12 cellular contexts compared by ENCODE assay signal in the genomic region with DNA sequence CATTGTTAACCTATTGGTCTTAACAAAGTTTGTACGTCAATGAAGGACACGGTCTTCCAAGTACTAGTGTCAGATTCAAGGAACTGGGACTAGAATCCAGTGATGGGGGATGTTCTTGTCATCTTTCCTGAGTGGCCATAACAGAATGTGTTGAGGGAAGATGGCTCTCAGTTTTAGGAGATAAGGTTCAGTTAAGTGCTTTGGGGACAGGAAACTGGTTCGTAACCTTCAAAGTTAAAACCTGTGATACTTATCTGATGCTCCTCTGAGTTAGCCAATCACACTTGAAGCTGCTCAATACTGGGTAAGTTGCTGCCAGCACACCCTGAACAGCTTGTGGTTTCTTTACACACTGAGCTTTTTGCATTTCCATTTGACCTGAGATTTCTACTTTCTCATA.
DNase-seq lines count a peak whose midpoint lies in the region; ATAC-seq and TF ChIP-seq lines count a peak whose summit lies in the region.
"Had no signal": no experiment of that assay in that cellular context is flagged by ENCODE, and none has a peak within 500 bp of the region (broad histone marks: within the 10 kb centered on the region; RNA-seq: fewer than 3 reads in every experiment).

No MANE protein-coding gene starts in this region.

- no peak for TF ChIP-seq EP300 in transverse colon (IDR thresholded peaks at IDR 0.05; ENCODE audit: low read depth)

- 82% methylated on average over 3 of the region's 3 CpGs for WGBS in transverse colon (ENCODE audit: low coverage in 1 of 2), 2 donors
- WGBS in aorta, 2 donors = 90 to 95% methylated on average over 3 of the region's 3 CpGs

- no peak overlapping the region for H3K4me2 ChIP-seq in GM23338

- H3K4me3 Mint-ChIP-seq in MCF 10A (ENCODE audit: unreplicated experiment) = no peak overlapping the region
- peak overlapping the region; percentile 91 for H3K4me3 Mint-ChIP-seq in central memory CD8-positive, alpha-beta T cell
- no peak overlapping the region for H3K4me3 Mint-ChIP-seq in progenitor cell of endocrine pancreas (ENCODE audit: low read depth)
- H3K4me3 Mint-ChIP-seq in GM23338 = no peak overlapping the region

- H3K27me3 ChIP-seq in breast epithelium (no peaks in the 10 kb centered on the region), transverse colon (no peaks in the 10 kb centered on the region), aorta (ENCODE audit: control insufficient read depth in 1 of 2, insufficient read depth in 2 of 2, low read length in 1 of 2) (no peaks in the 10 kb centered on the region), GM23338 (ENCODE audit: insufficient read depth) (no peaks in the 10 kb centered on the region)

- peak; percentile 91 to 92 for ATAC-seq in activated CD4-positive, CD25-positive, alpha-beta regulatory T cell treated with anti-CD3 and anti-CD28 coated beads, Interleukin-2, amount 50 U/mL, for 24 hours
- ATAC-seq in central memory CD8-positive, alpha-beta T cell (replicated peaks; ENCODE audit: extremely low read depth, poor library complexity, severe bottlenecking) = peak; percentile 83
- no peak for ATAC-seq in aorta (ENCODE audit: low FRiP score)
- no peak for ATAC-seq in GM23338

- H3K36me3 ChIP-seq in breast epithelium (no peaks in the 10 kb centered on the region), transverse colon (peaks cover 0 to 50% (median 22%) of the 10 kb centered on the region in 4 donors), aorta (ENCODE audit: control insufficient read depth in 1 of 2, insufficient read depth in 2 of 2, low read length in 1 of 2) (peaks cover 8 to 18% of the 10 kb centered on the region in 2 donors), GM23338 (ENCODE audit: insufficient read depth) (peaks cover 8% of the 10 kb centered on the region; the same call in 1 of the 2 replicates)

- H3K27ac ChIP-seq in breast epithelium = peak overlapping the region; percentile 21 to 30
- H3K27ac ChIP-seq in transverse colon = peak overlapping the region in 2 of 4 donors; percentile 35 to 43
- H3K27ac ChIP-seq in aorta (ENCODE audit: low read depth in 1 of 2, low read length in 2 of 2) = no peak overlapping the region
- H3K27ac ChIP-seq in GM23338 (ENCODE audit: low read depth) = no peak overlapping the region
- H3K27ac ChIP-seq: coronary artery had no signal

- intact Hi-C loops in breast epithelium (cut with DNase I; ENCODE audit: low total_unique reads) (no loop called here), MCF 10A (cut with micrococcal nuclease) (no loop called here), transverse colon (cut with DNase I; ENCODE audit: low total_unique reads) (no loop called here), aorta (cut with DNase I) (no loop called here)

- TF ChIP-seq CTCF in breast epithelium (IDR thresholded peaks at IDR 0.05) = no peak
- no peak for TF ChIP-seq CTCF in MCF 10A (IDR thresholded peaks at IDR 0.05; ENCODE audit: unreplicated experiment)
- TF ChIP-seq CTCF in transverse colon (IDR thresholded peaks at IDR 0.05) = no peak
- no peak for TF ChIP-seq CTCF in progenitor cell of endocrine pancreas (IDR thresholded peaks at IDR 0.05; ENCODE audit: unreplicated experiment)
- no peak for TF ChIP-seq CTCF in GM23338 (conservative IDR thresholded peaks at IDR 0.05; ENCODE audit: low read depth in 2 of 2)

- H3K9me3 ChIP-seq in breast epithelium (no peaks in the 10 kb centered on the region), transverse colon (no peaks in the 10 kb centered on the region), aorta (ENCODE audit: control insufficient read depth, low read length) (no peaks in the 10 kb centered on the region)

- H3K4me1 ChIP-seq in breast epithelium = no peaks in the 10 kb centered on the region
- H3K4me1 ChIP-seq in transverse colon = peaks cover 2 to 31% (median 15%) of the 10 kb centered on the region in 4 donors
- peaks cover 0 to 2% of the 10 kb centered on the region in 2 donors for H3K4me1 ChIP-seq in aorta (ENCODE audit: control insufficient read depth in 1 of 2, insufficient read depth in 2 of 2, low read length in 2 of 2)
- peaks cover 3% of the 10 kb centered on the region for H3K4me1 ChIP-seq in GM23338 (ENCODE audit: insufficient read depth)

- no peaks in the 10 kb centered on the region for H3F3A ChIP-seq in GM23338 (replicated peaks; ENCODE audit: low read depth)

- BruUV-seq in MCF 10A (replicated peaks; lab: Mats Ljungman, UMichigan) = no TSS peak

- in situ Hi-C loops in transverse colon (cut with MboI; ENCODE audit: low pct_ligation_motif_present in 1 of 4, low pct_unique_long_range_greater_than_20kb in 1 of 4, low sequenced_read_pairs in 3 of 4) = loop anchor here (10.0 to 25.0 kb wide), 3 partner anchors 182 to 682 kb away; no protein-coding TSS in a partner anchor

- TF ChIP-seq POLR2A in breast epithelium (IDR thresholded peaks at IDR 0.05) (no peak), transverse colon (IDR thresholded peaks at IDR 0.05) (peak; percentile 18)

- H3K9me3 Mint-ChIP-seq in MCF 10A (ENCODE audit: unreplicated experiment) (no peaks in the 10 kb centered on the region), progenitor cell of endocrine pancreas (ENCODE audit: low read depth) (no peaks in the 10 kb centered on the region), GM23338 (no peaks in the 10 kb centered on the region)
- no peaks in the 10 kb centered on the region for H3K9me3 Mint-ChIP-seq in central memory CD8-positive, alpha-beta T cell

- H3K4me3 ChIP-seq in breast epithelium (no peak overlapping the region), transverse colon (no peak overlapping the region), aorta (ENCODE audit: low read length in 2 of 2) (no peak overlapping the region), GM23338 (no peak overlapping the region)
- H3K4me3 ChIP-seq: coronary artery had no signal

- no peak overlapping the region for H2AFZ ChIP-seq in GM23338

- H3K36me3 Mint-ChIP-seq in MCF 10A (ENCODE audit: insufficient read depth, unreplicated experiment) (peaks cover 100% of the 10 kb centered on the region), progenitor cell of endocrine pancreas (ENCODE audit: insufficient read depth) (peaks cover 43% of the 10 kb centered on the region), GM23338 (ENCODE audit: low read depth) (peaks cover 24% of the 10 kb centered on the region)
- H3K36me3 Mint-ChIP-seq in central memory CD8-positive, alpha-beta T cell (ENCODE audit: insufficient read depth) = peaks cover 66% of the 10 kb centered on the region

- CTCF ChIA-PET in MCF 10A (lab: Yijun Ruan, JAX) = interaction anchor here (0.6 to 1.1 kb wide), 3 partner anchors 20 to 728 kb away, joined by 3 to 5 read pairs (median 5); no protein-coding TSS in a partner anchor

- H3K79me2 ChIP-seq in GM23338 (replicated peaks; ENCODE audit: insufficient read depth) = no peaks in the 10 kb centered on the region

- no peak for DNase-seq in breast epithelium (ENCODE audit: low spot score in 2 of 2)
- no peak for DNase-seq in MCF 10A (ENCODE audit: unreplicated experiment)
- peak in 1 of 2 donors; percentile 55 for DNase-seq in central memory CD8-positive, alpha-beta T cell (ENCODE audit: low spot score in 2 of 2)
- DNase-seq in transverse colon = no peak
- no peak for DNase-seq in aorta
- no peak for DNase-seq in progenitor cell of endocrine pancreas (ENCODE audit: low spot score, unreplicated experiment)
- no peak for DNase-seq in GM23338 (ENCODE audit: low spot score)
- DNase-seq: DMS79 treated with DMSO at 0.1 percent for 48 hours, NCI-H2171, right cardiac atrium had no signal

- H3K27me3 Mint-ChIP-seq in MCF 10A (ENCODE audit: insufficient read depth, unreplicated experiment) (no peaks in the 10 kb centered on the region), progenitor cell of endocrine pancreas (no peaks in the 10 kb centered on the region), GM23338 (ENCODE audit: insufficient read depth, low read depth, poor library complexity) (no peaks in the 10 kb centered on the region)
- H3K27me3 Mint-ChIP-seq in central memory CD8-positive, alpha-beta T cell = no peaks in the 10 kb centered on the region

- H3K27ac Mint-ChIP-seq in MCF 10A (ENCODE audit: low read depth, unreplicated experiment) = no peak overlapping the region
- peak overlapping the region; percentile 94 for H3K27ac Mint-ChIP-seq in central memory CD8-positive, alpha-beta T cell (ENCODE audit: low read depth)
- H3K27ac Mint-ChIP-seq in progenitor cell of endocrine pancreas = no peak overlapping the region
- H3K27ac Mint-ChIP-seq in GM23338 = no peak overlapping the region

- POLR2A ChIA-PET in MCF 10A (lab: Yijun Ruan, JAX) = interaction anchor here (0.7 to 1.7 kb wide), 4 partner anchors 8 to 64 kb away, joined by 3 to 5 read pairs (median 4); partner anchors contain the start of gene PIK3R1

- H3K9me2 ChIP-seq in GM23338 (ENCODE audit: insufficient read depth) = no peaks in the 10 kb centered on the region

- H4K20me1 ChIP-seq in GM23338 (replicated peaks; ENCODE audit: insufficient read depth) = no peaks in the 10 kb centered on the region

- H3K4me1 Mint-ChIP-seq in MCF 10A (ENCODE audit: insufficient read depth, unreplicated experiment) (peaks cover 27% of the 10 kb centered on the region), progenitor cell of endocrine pancreas (ENCODE audit: low read depth) (peaks cover 9% of the 10 kb centered on the region), GM23338 (peaks cover 9% of the 10 kb centered on the region)
- peaks cover 69% of the 10 kb centered on the region for H3K4me1 Mint-ChIP-seq in central memory CD8-positive, alpha-beta T cell

TF ChIP-seq in GM23338, 12 proteins besides CTCF, POLR2A, EP300 and RAD21:
- TF ChIP-seq, protein P1, sequence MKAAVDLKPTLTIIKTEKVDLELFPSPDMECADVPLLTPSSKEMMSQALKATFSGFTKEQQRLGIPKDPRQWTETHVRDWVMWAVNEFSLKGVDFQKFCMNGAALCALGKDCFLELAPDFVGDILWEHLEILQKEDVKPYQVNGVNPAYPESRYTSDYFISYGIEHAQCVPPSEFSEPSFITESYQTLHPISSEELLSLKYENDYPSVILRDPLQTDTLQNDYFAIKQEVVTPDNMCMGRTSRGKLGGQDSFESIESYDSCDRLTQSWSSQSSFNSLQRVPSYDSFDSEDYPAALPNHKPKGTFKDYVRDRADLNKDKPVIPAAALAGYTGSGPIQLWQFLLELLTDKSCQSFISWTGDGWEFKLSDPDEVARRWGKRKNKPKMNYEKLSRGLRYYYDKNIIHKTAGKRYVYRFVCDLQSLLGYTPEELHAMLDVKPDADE (IDR thresholded peaks at IDR 0.05) = no peak

Comparison
In these comparisons a context has a peak if more than half of its experiments do, and no peak if none do; other contexts are left out.
1. H3K27ac ChIP-seq: peak in breast epithelium (2 of 2); none in aorta (0 of 2) and GM23338 (single experiment).
2. ATAC-seq: peak in activated CD4-positive, CD25-positive, alpha-beta regulatory T cell treated with anti-CD3 and anti-CD28 coated beads, Interleukin-2, amount 50 U/mL, for 24 hours (2 of 2) and central memory CD8-positive, alpha-beta T cell (single experiment); none in aorta (single experiment) and GM23338 (single experiment).